ENCODE assay signal across 9 cellular contexts in the genomic region with DNA sequence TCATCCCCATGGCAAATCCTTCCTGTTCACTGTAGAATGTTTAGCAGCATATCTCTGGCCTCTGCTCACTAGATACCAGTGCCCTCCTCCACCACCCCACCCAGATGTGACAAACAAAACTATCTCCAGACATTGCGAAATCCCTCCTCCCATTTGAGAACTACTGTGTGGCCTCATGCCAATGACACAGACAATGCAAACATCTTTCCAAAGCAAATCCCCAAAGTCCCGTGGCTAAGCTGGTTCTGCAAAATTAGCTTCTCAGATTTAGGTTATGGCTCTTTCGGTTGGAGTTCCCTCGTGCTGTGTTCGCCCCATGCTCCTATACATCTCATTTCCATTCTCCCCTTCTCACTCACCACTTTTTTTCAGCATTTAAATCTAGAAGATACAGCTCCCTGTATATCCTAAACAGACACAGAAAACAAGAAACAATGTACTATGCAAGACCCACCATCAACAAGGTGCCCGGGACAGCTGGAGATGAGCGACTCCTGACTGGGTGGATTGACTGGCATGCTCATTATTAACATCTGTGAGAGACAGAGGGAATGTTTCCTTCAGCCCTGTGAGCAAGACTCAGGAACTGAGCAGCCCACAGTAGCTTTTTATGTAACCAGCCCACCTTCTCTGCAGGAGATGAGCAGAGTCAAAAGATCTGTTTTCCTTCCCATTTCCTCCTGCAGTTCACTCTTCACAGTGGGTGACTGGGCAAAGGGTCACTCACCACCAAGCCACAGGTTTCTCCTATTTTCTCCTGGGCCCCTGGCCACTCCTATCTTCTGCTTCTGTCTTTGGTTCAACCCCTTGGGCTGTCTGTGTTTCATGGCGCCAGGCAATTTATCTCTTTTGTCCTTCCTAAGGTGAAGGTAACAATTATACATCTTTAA.
DNase-seq lines count a peak whose midpoint lies in the region; ATAC-seq and TF ChIP-seq lines count a peak whose summit lies in the region.
"Had no signal": no experiment of that assay in that cellular context is flagged by ENCODE, and none has a peak within 500 bp of the region (broad histone marks: within the 10 kb centered on the region; RNA-seq: fewer than 3 reads in every experiment).

No MANE protein-coding gene starts in this region.

- H3K27ac ChIP-seq in VCaP (peak overlapping the region; percentile 22; the same call in 1 of the 2 replicates), right lobe of liver (no peak overlapping the region)
- H3K27ac ChIP-seq: KMS-11 had no signal

- H3K27me3 Mint-ChIP-seq in stimulated activated memory B cell treated with anti-CD40 and anti-IgM and Interleukin-4, amounts not matched to agents 10 μg/mL and 1 μg/mL and 100 μg/mL, for 72 hours = no peaks in the 10 kb centered on the region

- TF ChIP-seq CTCF in VCaP (conservative IDR thresholded peaks at IDR 0.05) (no peak), right lobe of liver (IDR thresholded peaks at IDR 0.05) (no peak)

- peak; percentile 75 to 87 (median 85) for ATAC-seq in right lobe of liver
- no peak for ATAC-seq in HG02571 (IDR thresholded peaks at IDR 0.05; ENCODE audit: unreplicated experiment)
- ATAC-seq in stimulated activated memory B cell treated with anti-CD40 and anti-IgM and Interleukin-4, amounts not matched to agents 10 μg/mL and 1 μg/mL and 100 μg/mL, for 72 hours = no peak

- H3K4me3 ChIP-seq in right lobe of liver = no peak overlapping the region

- peak; percentile 91 for DNase-seq in CD1c-positive myeloid dendritic cell (ENCODE audit: extremely low spot score)
- DNase-seq in LoVo (ENCODE audit: low spot score) = peak; percentile 15
- DNase-seq in right lobe of liver = peak; percentile 47 to 76 (median 59)
- DNase-seq in activated T-cell treated with anti-CD3 and anti-CD28 coated beads, Interleukin-2, amount 50 U/mL, for 1 hour = no peak
- no peak for DNase-seq in activated CD4-positive, alpha-beta T cell treated with anti-CD3 and anti-CD28 coated beads for 1 hour

- H3K4me1 ChIP-seq in right lobe of liver = peaks cover 0 to 29% (median 9%) of the 10 kb centered on the region in 4 donors

- 44% methylated on average over 8 of the region's 8 CpGs for WGBS in right lobe of liver (ENCODE audit: insufficient coverage, low coverage, low lambda C conversion rate, missing lambda C conversion rate)

- H3K9me3 ChIP-seq in right lobe of liver = no peaks in the 10 kb centered on the region

- no peaks in the 10 kb centered on the region for H3K27me3 ChIP-seq in right lobe of liver

- H3K9me3 Mint-ChIP-seq in stimulated activated memory B cell treated with anti-CD40 and anti-IgM and Interleukin-4, amounts not matched to agents 10 μg/mL and 1 μg/mL and 100 μg/mL, for 72 hours = peaks cover 9% of the 10 kb centered on the region

- H3K27ac Mint-ChIP-seq in stimulated activated memory B cell treated with anti-CD40 and anti-IgM and Interleukin-4, amounts not matched to agents 10 μg/mL and 1 μg/mL and 100 μg/mL, for 72 hours = no peak overlapping the region

- peaks cover 60% of the 10 kb centered on the region for H3K36me3 Mint-ChIP-seq in stimulated activated memory B cell treated with anti-CD40 and anti-IgM and Interleukin-4, amounts not matched to agents 10 μg/mL and 1 μg/mL and 100 μg/mL, for 72 hours

- no peaks in the 10 kb centered on the region for H3K36me3 ChIP-seq in right lobe of liver

- peaks cover 71% of the 10 kb centered on the region for H3K4me1 Mint-ChIP-seq in stimulated activated memory B cell treated with anti-CD40 and anti-IgM and Interleukin-4, amounts not matched to agents 10 μg/mL and 1 μg/mL and 100 μg/mL, for 72 hours

- intact Hi-C loops in right lobe of liver (cut with DNase I) = no loop called here

- TF ChIP-seq POLR2A in right lobe of liver (IDR thresholded peaks at IDR 0.05) = no peak

- no peak overlapping the region for H3K4me3 Mint-ChIP-seq in stimulated activated memory B cell treated with anti-CD40 and anti-IgM and Interleukin-4, amounts not matched to agents 10 μg/mL and 1 μg/mL and 100 μg/mL, for 72 hours

Comparison
In these comparisons a context has a peak if more than half of its experiments do, and no peak if none do; other contexts are left out.
1. DNase-seq: peak in CD1c-positive myeloid dendritic cell (single experiment), LoVo (single experiment) and right lobe of liver (3 of 3); none in activated T-cell treated with anti-CD3 and anti-CD28 coated beads, Interleukin-2, amount 50 U/mL, for 1 hour (single experiment) and activated CD4-positive, alpha-beta T cell treated with anti-CD3 and anti-CD28 coated beads for 1 hour (single experiment).
2. ATAC-seq: peak in right lobe of liver (4 of 4); none in HG02571 (single experiment) and stimulated activated memory B cell treated with anti-CD40 and anti-IgM and Interleukin-4, amounts not matched to agents 10 μg/mL and 1 μg/mL and 100 μg/mL, for 72 hours (single experiment).